Comparison of ENCODE assay signal across 8 cellular contexts in the genomic region with DNA sequence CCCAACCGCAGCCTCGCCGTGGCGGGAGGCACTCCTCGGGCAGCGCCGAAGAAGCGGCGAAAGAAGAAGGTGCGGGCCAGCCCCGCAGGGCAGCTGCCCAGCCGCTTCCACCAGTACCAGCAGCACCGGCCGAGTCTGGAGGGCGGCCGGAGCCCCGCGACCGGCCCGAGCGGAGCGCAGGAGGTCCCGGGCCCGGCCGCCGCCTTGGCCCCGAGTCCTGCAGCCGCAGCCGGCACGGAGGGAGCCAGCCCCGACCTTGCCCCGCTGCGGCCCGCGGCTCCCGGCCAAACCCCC. TPM values are rescaled to one million over a fixed set of nuclear protein-coding genes. Genes with fewer than 3 reads are reported as not detected.
A peak's percentile ranks its signal among the peaks of the same experiment; 100 is the strongest.
DNase-seq lines count a peak whose midpoint lies in the region; ATAC-seq and TF ChIP-seq lines count a peak whose summit lies in the region.

No MANE protein-coding gene starts in this region.

- H3K36me3 ChIP-seq in NT2/D1 (ENCODE audit: insufficient read depth, insufficient read length, low read length) = peaks cover 9% of the 10 kb centered on the region
- peaks cover 10% of the 10 kb centered on the region for H3K36me3 ChIP-seq in ectodermal cell (ENCODE audit: control insufficient read depth, insufficient read depth, low read length)

- H3K9me3 ChIP-seq in NT2/D1 (ENCODE audit: insufficient read depth, low read length) = no peaks in the 10 kb centered on the region
- no peaks in the 10 kb centered on the region for H3K9me3 ChIP-seq in ectodermal cell (ENCODE audit: control insufficient read depth, low read length)

- H3K27ac Mint-ChIP-seq in CD14-positive monocyte = peak overlapping the region; percentile 96 to 99 (median 98)
- H3K27ac Mint-ChIP-seq in natural killer cell treated with Interleukin-12 subunit alpha and Interleukin-12 subunit beta and Interleukin-15 and Interleukin-18, amount 100 ng/mL, for 72 hours = peak overlapping the region; percentile 95 to 97

- peak overlapping the region; percentile 97 for H3K27ac ChIP-seq in ectodermal cell (ENCODE audit: insufficient read depth, low read depth, low read length, poor library complexity, severe bottlenecking)

- ATAC-seq in GM21723 (IDR thresholded peaks at IDR 0.05; ENCODE audit: unreplicated experiment) = peak; percentile 13
- no peak for ATAC-seq in natural killer cell treated with Interleukin-12 subunit alpha and Interleukin-12 subunit beta and Interleukin-15 and Interleukin-18, amount 100 ng/mL, for 72 hours

- peaks cover 0 to 2% (median 2%) of the 10 kb centered on the region in 3 donors for H3K27me3 Mint-ChIP-seq in CD14-positive monocyte (ENCODE audit: low read depth in 3 of 3)
- H3K27me3 Mint-ChIP-seq in natural killer cell treated with Interleukin-12 subunit alpha and Interleukin-12 subunit beta and Interleukin-15 and Interleukin-18, amount 100 ng/mL, for 72 hours = no peaks in the 10 kb centered on the region

- DNase-seq in CD14-positive monocyte (ENCODE audit: low spot score) = no peak
- DNase-seq in NT2/D1 (ENCODE audit: low read depth, low spot score) = no peak
- no peak for DNase-seq in natural killer cell treated with Interleukin-12 subunit alpha and Interleukin-12 subunit beta and Interleukin-15 and Interleukin-18, amount 100 ng/mL, for 72 hours (ENCODE audit: low spot score)
- no peak for DNase-seq in NCI-H345 treated with DMSO at 0.1 percent for 48 hours (lab: John Stamatoyannopoulos, UW; ENCODE audit: unreplicated experiment)
- DNase-seq in inferior parietal cortex (ENCODE audit: extremely low spot score) = no peak
- DNase-seq in COLO668 (lab: John Stamatoyannopoulos, UW; ENCODE audit: unreplicated experiment) = no peak

- 0 to 1% methylated on average over 36 of the region's 36 CpGs for WGBS in ectodermal cell, 2 experiments

- intact Hi-C loops in CD14-positive monocyte (cut with micrococcal nuclease) = loop anchor here (5.0 to 10.0 kb wide), 4 partner anchors 44 to 274 kb away; partner anchors contain the start of gene UBE2J1 (in 2 of the 2)

- H3K4me3 Mint-ChIP-seq in CD14-positive monocyte = peak overlapping the region; percentile 91 to 99
- peak overlapping the region; percentile 96 for H3K4me3 Mint-ChIP-seq in natural killer cell treated with Interleukin-12 subunit alpha and Interleukin-12 subunit beta and Interleukin-15 and Interleukin-18, amount 100 ng/mL, for 72 hours

- H3K4me1 ChIP-seq in NT2/D1 (ENCODE audit: insufficient read depth, insufficient read length) (no peaks in the 10 kb centered on the region), ectodermal cell (ENCODE audit: control insufficient read depth, insufficient read depth, low read length) (no peaks in the 10 kb centered on the region)

- H3K9me3 Mint-ChIP-seq in CD14-positive monocyte = peaks cover 0 to 4% (median 0%) of the 10 kb centered on the region in 7 donors
- no peaks in the 10 kb centered on the region for H3K9me3 Mint-ChIP-seq in natural killer cell treated with Interleukin-12 subunit alpha and Interleukin-12 subunit beta and Interleukin-15 and Interleukin-18, amount 100 ng/mL, for 72 hours

- H3K9ac ChIP-seq in NT2/D1 (ENCODE audit: insufficient read length, low read depth) = peak overlapping the region; percentile 94

- peaks cover 39% of the 10 kb centered on the region for H3K4me1 Mint-ChIP-seq in CD14-positive monocyte
- peaks cover 25 to 47% of the 10 kb centered on the region in 2 donors for H3K4me1 Mint-ChIP-seq in natural killer cell treated with Interleukin-12 subunit alpha and Interleukin-12 subunit beta and Interleukin-15 and Interleukin-18, amount 100 ng/mL, for 72 hours (ENCODE audit: low read depth in 2 of 2)

- TF ChIP-seq CTCF in CD14-positive monocyte (IDR thresholded peaks at IDR 0.05) = no peak

- peaks cover 38 to 39% of the 10 kb centered on the region in 2 donors for H3K36me3 Mint-ChIP-seq in CD14-positive monocyte
- peaks cover 25% of the 10 kb centered on the region for H3K36me3 Mint-ChIP-seq in natural killer cell treated with Interleukin-12 subunit alpha and Interleukin-12 subunit beta and Interleukin-15 and Interleukin-18, amount 100 ng/mL, for 72 hours

- H3K27me3 ChIP-seq in NT2/D1 (ENCODE audit: insufficient read depth, insufficient read length) = no peaks in the 10 kb centered on the region
- no peaks in the 10 kb centered on the region for H3K27me3 ChIP-seq in ectodermal cell (ENCODE audit: control insufficient read depth, insufficient read depth, low read length, poor library complexity, severe bottlenecking)

- H3K4me3 ChIP-seq in NT2/D1 (ENCODE audit: insufficient read length, low read depth) = peak overlapping the region; percentile 84
- peak overlapping the region; percentile 96 for H3K4me3 ChIP-seq in ectodermal cell (ENCODE audit: insufficient read depth, low read depth, low read length)

RNA-seq across cellular contexts. Expression of gene PNRC1, which starts 0.5 kb away (rescaled TPM):
- polyA plus RNA-seq in CD14-positive monocyte = 100 to 1,000 TPM; 348 to 398 TPM
- polyA plus RNA-seq in ectodermal cell (2013, experiment 1 of 4) = 80.4 TPM
- 92.5 TPM for polyA plus RNA-seq in ectodermal cell (2013, experiment 2 of 4)
- polyA plus RNA-seq in ectodermal cell (2013, experiment 3 of 4) = 82.3 TPM
- polyA plus RNA-seq in ectodermal cell (2013, experiment 4 of 4) = 97.6 TPM
- 100 to 1,000 TPM in 1 of 2 donors, 10 to 100 TPM in 1; 38.2 to 102 TPM for total RNA-seq in natural killer cell treated with Interleukin-12 subunit alpha and Interleukin-12 subunit beta and Interleukin-15 and Interleukin-18, amount 100 ng/mL, for 72 hours

RNA-seq across cellular contexts. Expression of gene SRSF12, which starts 36.8 kb away (rescaled TPM):
- polyA plus RNA-seq in CD14-positive monocyte = under 1 TPM in 1 of 2 donors, not detected in 1; 0.04 TPM
- 21.6 TPM for polyA plus RNA-seq in ectodermal cell (2013, experiment 1 of 4)
- polyA plus RNA-seq in ectodermal cell (2013, experiment 2 of 4) = 23.0 TPM
- polyA plus RNA-seq in ectodermal cell (2013, experiment 3 of 4) = 21.4 TPM
- polyA plus RNA-seq in ectodermal cell (2013, experiment 4 of 4) = 21.0 TPM
- under 1 TPM; 0.14 to 0.17 TPM for total RNA-seq in natural killer cell treated with Interleukin-12 subunit alpha and Interleukin-12 subunit beta and Interleukin-15 and Interleukin-18, amount 100 ng/mL, for 72 hours
